8 cellular contexts compared by ENCODE assay signal in the genomic region with DNA sequence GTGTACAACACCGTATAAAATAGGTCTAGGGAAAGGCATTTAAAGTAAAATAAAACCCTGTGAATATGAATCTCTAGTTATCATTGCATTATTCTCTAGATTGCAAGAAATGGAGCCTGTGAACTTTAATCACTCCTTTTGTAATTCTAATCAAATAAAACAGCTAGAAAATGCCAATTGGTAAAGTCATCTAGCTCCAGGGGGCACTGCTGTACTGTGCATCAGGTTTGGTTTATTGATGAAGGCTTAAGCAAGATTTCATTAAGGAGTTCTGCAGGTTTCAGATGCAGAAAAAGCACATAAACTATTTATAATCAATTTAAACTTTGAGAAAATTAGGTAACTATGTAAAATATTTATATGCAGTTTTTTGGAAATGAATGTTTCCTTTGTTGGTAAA.
A peak's percentile ranks its signal among the peaks of the same experiment; 100 is the strongest.
DNase-seq lines count a peak whose midpoint lies in the region; ATAC-seq and TF ChIP-seq lines count a peak whose summit lies in the region.

No MANE protein-coding gene starts in this region.

- TF ChIP-seq CTCF in BE2C (IDR thresholded peaks at IDR 0.05; ENCODE audit: low read depth, low read length): peak; percentile 77

- H3K36me3 ChIP-seq in BE2C (no peaks in the 10 kb centered on the region), H7 (replicated peaks; ENCODE audit: control insufficient read depth, insufficient read depth, low read length) (no peaks in the 10 kb centered on the region)

- no peak overlapping the region for H3K27ac Mint-ChIP-seq in activated T-cell treated with anti-CD3 and anti-CD28 coated beads, Interleukin-2, amount 50 U/mL, for 24 hours

- H3K27me3 ChIP-seq in BE2C (no peaks in the 10 kb centered on the region), H7 (ENCODE audit: control insufficient read depth, insufficient read depth, low read length) (no peaks in the 10 kb centered on the region)

- in situ Hi-C loops in SK-MEL-5 (cut with HindIII; ENCODE audit: low pct_unique_long_range_greater_than_20kb, low sequenced_read_pairs): no loop called here

- H3K4me1 ChIP-seq in BE2C: peaks cover 4% of the 10 kb centered on the region

- H3K9me3 ChIP-seq in BE2C: no peaks in the 10 kb centered on the region

- peaks cover 6% of the 10 kb centered on the region for H3K9me3 Mint-ChIP-seq in activated T-cell treated with anti-CD3 and anti-CD28 coated beads, Interleukin-2, amount 50 U/mL, for 24 hours

- no peaks in the 10 kb centered on the region for H3K27me3 Mint-ChIP-seq in activated T-cell treated with anti-CD3 and anti-CD28 coated beads, Interleukin-2, amount 50 U/mL, for 24 hours

- no peak overlapping the region for H3K4me3 Mint-ChIP-seq in activated T-cell treated with anti-CD3 and anti-CD28 coated beads, Interleukin-2, amount 50 U/mL, for 24 hours

- no peaks in the 10 kb centered on the region for H3K4me1 Mint-ChIP-seq in activated T-cell treated with anti-CD3 and anti-CD28 coated beads, Interleukin-2, amount 50 U/mL, for 24 hours (ENCODE audit: low read depth)

- H3K4me3 ChIP-seq in BE2C (ENCODE audit: low read depth, low read length): no peak overlapping the region
- H3K4me3 ChIP-seq in H7 (ENCODE audit: insufficient read depth, low read depth, low read length): no peak overlapping the region

- DNase-seq in BE2C (peak; percentile 55), HT-29 (ENCODE audit: low spot score) (peak; percentile 69), SK-MEL-5 (ENCODE audit: low read depth, low spot score) (peak; percentile 63), inferior parietal cortex (ENCODE audit: extremely low spot score) (peak; percentile 73), H7 (no peak), 8988T (no peak)
- no peak for DNase-seq in activated T-cell treated with anti-CD3 and anti-CD28 coated beads, Interleukin-2, amount 50 U/mL, for 24 hours

- no peaks in the 10 kb centered on the region for H3K36me3 Mint-ChIP-seq in activated T-cell treated with anti-CD3 and anti-CD28 coated beads, Interleukin-2, amount 50 U/mL, for 24 hours (ENCODE audit: low read depth)

- no peak for ATAC-seq in GM21528 (IDR thresholded peaks at IDR 0.05; ENCODE audit: low FRiP score, unreplicated experiment)

Comparison
In these comparisons a context has a peak if more than half of its experiments do, and no peak if none do; other contexts are left out.
1. DNase-seq: peak in BE2C (single experiment), HT-29 (single experiment), SK-MEL-5 (single experiment) and inferior parietal cortex (single experiment); none in H7 (single experiment), 8988T (single experiment) and activated T-cell treated with anti-CD3 and anti-CD28 coated beads, Interleukin-2, amount 50 U/mL, for 24 hours (single experiment).